In the genomic region with DNA sequence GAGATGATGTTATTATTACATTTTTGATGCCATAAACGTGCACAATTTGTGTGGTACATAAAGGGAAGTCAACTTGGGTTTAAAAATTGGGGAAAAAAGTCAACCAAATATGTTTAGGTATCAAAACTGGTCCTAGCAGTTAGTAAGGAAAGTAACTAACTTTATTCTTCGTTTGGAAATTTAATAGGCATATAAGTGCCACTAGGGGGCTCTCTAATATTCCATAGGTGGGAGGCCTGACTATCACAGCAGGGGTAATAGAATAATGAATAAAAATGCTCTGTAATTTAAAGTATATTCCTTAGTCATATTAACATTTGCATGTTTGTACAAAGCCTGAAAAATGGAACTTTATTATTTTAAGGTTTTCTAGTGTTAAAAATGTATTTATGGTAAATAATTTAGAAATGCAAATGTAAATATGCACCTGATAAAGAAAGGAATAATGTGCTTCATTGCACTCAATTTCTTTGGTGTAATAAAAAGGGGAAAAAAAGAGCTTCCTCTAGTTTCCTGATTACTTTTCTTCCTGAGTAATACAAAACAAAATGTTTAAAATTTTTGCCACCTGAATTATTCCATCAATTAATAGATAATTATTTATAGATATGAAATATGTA, we compare ENCODE assay signal across 8 cellular contexts.
DNase-seq lines count a peak whose midpoint lies in the region; ATAC-seq, FAIRE-seq and TF ChIP-seq lines count a peak whose summit lies in the region.

No MANE protein-coding gene starts in this region.

- no peaks in the 10 kb centered on the region for H3K36me3 ChIP-seq in ovary

- 1% methylated on average over 2 of the region's 2 CpGs for WGBS in ovary, 3 donors

- no peak for TF ChIP-seq EP300 in ovary (IDR thresholded peaks at IDR 0.05)

- CTCF ChIA-PET in AG04450 (lab: Charles Lee) = interaction anchor here (0.5 to 5.0 kb wide), 24 partner anchors 7 to 125 kb away, joined by 3 to 65 read pairs (median 4); no protein-coding TSS in a partner anchor

- H3K27ac Mint-ChIP-seq in progenitor cell of endocrine pancreas = no peak overlapping the region

- H3K9me3 ChIP-seq in AG04450 (ENCODE audit: control insufficient read depth, insufficient read depth, low read length) (no peaks in the 10 kb centered on the region), ovary (no peaks in the 10 kb centered on the region)

- no peaks in the 10 kb centered on the region for H3K4me1 Mint-ChIP-seq in progenitor cell of endocrine pancreas (ENCODE audit: low read depth)

- H3K27me3 ChIP-seq in AG04450 (ENCODE audit: control insufficient read depth, insufficient read depth, low read length) (no peaks in the 10 kb centered on the region), ovary (no peaks in the 10 kb centered on the region)

- H3K4me1 ChIP-seq in ovary (ENCODE audit: insufficient read depth) = no peaks in the 10 kb centered on the region

- intact Hi-C loops in ovary (cut with DNase I) = no loop called here

- DNase-seq in AG04450 (ENCODE audit: low read depth, low spot score) (no peak), OCI-M1 (lab: John Stamatoyannopoulos, UW) (peak; percentile 80), progenitor cell of endocrine pancreas (ENCODE audit: low spot score, unreplicated experiment) (no peak), OCI-M2 (lab: John Stamatoyannopoulos, UW; ENCODE audit: unreplicated experiment) (no peak), ovary (no peak)

- no peak for TF ChIP-seq POLR2A in ovary (IDR thresholded peaks at IDR 0.05)

- no peak overlapping the region for H3K4me3 Mint-ChIP-seq in progenitor cell of endocrine pancreas (ENCODE audit: low read depth)

- POLR2A ChIA-PET in AG04450 (lab: Yijun Ruan, JAX) = no interaction called here

- TF ChIP-seq CTCF in AG04450 (IDR thresholded peaks at IDR 0.05; ENCODE audit: low read depth, low read length) = peak; percentile 79
- TF ChIP-seq CTCF in progenitor cell of endocrine pancreas (IDR thresholded peaks at IDR 0.05; ENCODE audit: unreplicated experiment) = peak; percentile 87
- TF ChIP-seq CTCF in ovary (IDR thresholded peaks at IDR 0.05) = no peak

- no peaks in the 10 kb centered on the region for H3K36me3 Mint-ChIP-seq in progenitor cell of endocrine pancreas (ENCODE audit: insufficient read depth)

- H3K27ac ChIP-seq in AG04450 (ENCODE audit: low read depth, low read length) = no peak overlapping the region
- no peak overlapping the region for H3K27ac ChIP-seq in ovary

- peak; percentile 93 for FAIRE-seq in G401.6 (lab: Jason Lieb, UNC)
- FAIRE-seq in endometrium (lab: Jason Lieb, UNC) = peak; percentile 63

- H3K27me3 Mint-ChIP-seq in progenitor cell of endocrine pancreas = no peaks in the 10 kb centered on the region

- ATAC-seq in HG02981 (IDR thresholded peaks at IDR 0.05; ENCODE audit: unreplicated experiment) = peak; percentile 71

- H3K4me3 ChIP-seq in AG04450 (ENCODE audit: low read depth, low read length) (no peak overlapping the region), ovary (no peak overlapping the region)

- H3K9me3 Mint-ChIP-seq in progenitor cell of endocrine pancreas (ENCODE audit: low read depth) = no peaks in the 10 kb centered on the region

Comparison
In these comparisons a context has a peak if more than half of its experiments do, and no peak if none do; other contexts are left out.
1. CTCF ChIP-seq: peak in AG04450 (single experiment) and progenitor cell of endocrine pancreas (single experiment); none in ovary (0 of 3).